8 cellular contexts compared by ENCODE assay signal in the genomic region with DNA sequence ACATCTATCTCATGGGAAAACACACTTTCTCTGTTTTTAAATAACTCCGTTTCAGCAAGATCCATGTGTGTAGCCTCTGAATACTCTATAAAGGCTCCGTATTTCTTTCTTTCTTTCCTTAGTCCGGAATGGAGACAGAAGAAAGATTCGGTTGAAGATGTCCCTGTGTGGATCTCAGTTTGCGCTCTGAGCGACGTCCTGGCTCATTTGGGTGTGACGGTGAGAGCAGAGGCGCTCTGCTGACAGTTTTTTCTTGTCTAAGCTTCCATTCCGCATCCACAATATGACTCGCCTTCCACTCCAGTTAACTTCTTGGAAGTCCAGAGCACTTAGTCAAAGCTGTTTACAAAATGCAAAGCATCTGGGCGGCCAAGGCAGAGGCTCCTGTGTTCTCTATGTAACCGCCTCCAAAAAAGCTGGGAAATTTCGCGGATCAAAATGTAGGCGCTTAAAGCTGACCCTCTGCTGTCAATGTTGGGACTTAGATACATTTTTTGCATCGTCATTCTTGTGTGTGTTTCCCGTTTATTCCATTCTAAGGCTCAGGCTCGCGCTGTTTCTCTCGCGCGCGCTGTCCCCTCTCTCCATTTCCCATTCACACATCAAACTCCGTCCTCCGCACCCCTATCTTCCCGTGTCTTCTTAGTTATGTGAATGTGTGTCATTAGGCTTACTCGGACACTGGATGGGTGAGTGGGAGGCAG. TPM values are rescaled to one million over a fixed set of nuclear protein-coding genes. Genes with fewer than 3 reads are reported as not detected.
A peak's percentile ranks its signal among the peaks of the same experiment; 100 is the strongest.
DNase-seq lines count a peak whose midpoint lies in the region; TF ChIP-seq lines count a peak whose summit lies in the region.

No MANE protein-coding gene starts in this region.

- H3K27ac Mint-ChIP-seq in progenitor cell of endocrine pancreas, result peak overlapping the region; percentile 90
- no peak overlapping the region for H3K27ac Mint-ChIP-seq in activated naive CD4-positive, alpha-beta T cell treated with anti-CD3 and anti-CD28 coated beads for 36 hours
- H3K27ac Mint-ChIP-seq in activated T-helper 1 cell treated with anti-CD3 and anti-CD28 coated beads, Interleukin-12 subunit alpha, Interleukin-12 subunit beta, Interleukin-2, Interleukin-4 antibody, amounts not matched to agents 30 ng/mL and 10 ng/mL and 1 ng/mL, durations not matched to agents 14 hours and 24 hours and 36 hours, result no peak overlapping the region

- H3K27me3 ChIP-seq in WERI-Rb-1 (ENCODE audit: insufficient read depth, low read depth, severe bottlenecking), result peaks cover 27% of the 10 kb centered on the region

- no peak for TF ChIP-seq CTCF in WERI-Rb-1 (IDR thresholded peaks at IDR 0.05; ENCODE audit: low read depth, low read length)
- TF ChIP-seq CTCF in progenitor cell of endocrine pancreas (IDR thresholded peaks at IDR 0.05; ENCODE audit: unreplicated experiment), result no peak

- intact Hi-C loops in head of caudate nucleus (cut with DNase I), result no loop called here
- intact Hi-C loops in activated naive CD4-positive, alpha-beta T cell treated with anti-CD3 and anti-CD28 coated beads for 36 hours (cut with micrococcal nuclease), result no loop called here
- intact Hi-C loops in activated T-helper 1 cell treated with anti-CD3 and anti-CD28 coated beads, Interleukin-12 subunit alpha, Interleukin-12 subunit beta, Interleukin-2, Interleukin-4 antibody, amounts not matched to agents 30 ng/mL and 10 ng/mL and 1 ng/mL, durations not matched to agents 14 hours and 24 hours and 36 hours (cut with micrococcal nuclease), result no loop called here

- CTCF ChIA-PET in activated naive CD4-positive, alpha-beta T cell treated with anti-CD3 and anti-CD28 coated beads for 36 hours (lab: Charles Lee), result no interaction called here

- H3K27ac ChIP-seq in WERI-Rb-1, result no peak overlapping the region

- peaks cover 35% of the 10 kb centered on the region for H3K4me1 Mint-ChIP-seq in progenitor cell of endocrine pancreas (ENCODE audit: low read depth)
- H3K4me1 Mint-ChIP-seq in activated naive CD4-positive, alpha-beta T cell treated with anti-CD3 and anti-CD28 coated beads for 36 hours (ENCODE audit: low read depth), result peaks cover 9% of the 10 kb centered on the region
- H3K4me1 Mint-ChIP-seq in activated T-helper 1 cell treated with anti-CD3 and anti-CD28 coated beads, Interleukin-12 subunit alpha, Interleukin-12 subunit beta, Interleukin-2, Interleukin-4 antibody, amounts not matched to agents 30 ng/mL and 10 ng/mL and 1 ng/mL, durations not matched to agents 14 hours and 24 hours and 36 hours (ENCODE audit: low read depth), result peaks cover 10% of the 10 kb centered on the region

- peak overlapping the region; percentile 84 for H3K4me3 ChIP-seq in WERI-Rb-1 (ENCODE audit: low read depth, low read length)

- no peaks in the 10 kb centered on the region for H3K36me3 ChIP-seq in WERI-Rb-1

- H3K27me3 Mint-ChIP-seq in progenitor cell of endocrine pancreas, result peaks cover 4% of the 10 kb centered on the region
- peaks cover 68% of the 10 kb centered on the region for H3K27me3 Mint-ChIP-seq in activated naive CD4-positive, alpha-beta T cell treated with anti-CD3 and anti-CD28 coated beads for 36 hours (ENCODE audit: low read depth)
- H3K27me3 Mint-ChIP-seq in activated T-helper 1 cell treated with anti-CD3 and anti-CD28 coated beads, Interleukin-12 subunit alpha, Interleukin-12 subunit beta, Interleukin-2, Interleukin-4 antibody, amounts not matched to agents 30 ng/mL and 10 ng/mL and 1 ng/mL, durations not matched to agents 14 hours and 24 hours and 36 hours (ENCODE audit: insufficient read depth), result peaks cover 51% of the 10 kb centered on the region

- no peaks in the 10 kb centered on the region for H3K9me3 ChIP-seq in WERI-Rb-1 (ENCODE audit: severe bottlenecking)

- DNase-seq in EL (peak; percentile 78), WERI-Rb-1 (peak; percentile 7), head of caudate nucleus (peak in 22 of 42 donors; percentile 4 to 51 (median 24)), progenitor cell of endocrine pancreas (ENCODE audit: low spot score, unreplicated experiment) (no peak), iPS-NIHi11 (ENCODE audit: low spot score) (no peak)
- no peak for DNase-seq in activated naive CD4-positive, alpha-beta T cell treated with anti-CD3 and anti-CD28 coated beads for 36 hours
- no peak for DNase-seq in activated CD4-positive, alpha-beta T cell treated with anti-CD3 and anti-CD28 coated beads for 1 hour
- DNase-seq in activated T-helper 1 cell treated with anti-CD3 and anti-CD28 coated beads, Interleukin-12 subunit alpha, Interleukin-12 subunit beta, Interleukin-2, Interleukin-4 antibody, amounts not matched to agents 30 ng/mL and 10 ng/mL and 1 ng/mL, durations not matched to agents 14 hours and 24 hours and 36 hours (ENCODE audit: low spot score), result no peak

- peak overlapping the region; percentile 86 for H3K4me3 Mint-ChIP-seq in progenitor cell of endocrine pancreas (ENCODE audit: low read depth)
- no peak overlapping the region for H3K4me3 Mint-ChIP-seq in activated naive CD4-positive, alpha-beta T cell treated with anti-CD3 and anti-CD28 coated beads for 36 hours
- H3K4me3 Mint-ChIP-seq in activated T-helper 1 cell treated with anti-CD3 and anti-CD28 coated beads, Interleukin-12 subunit alpha, Interleukin-12 subunit beta, Interleukin-2, Interleukin-4 antibody, amounts not matched to agents 30 ng/mL and 10 ng/mL and 1 ng/mL, durations not matched to agents 14 hours and 24 hours and 36 hours, result no peak overlapping the region

- H3K36me3 Mint-ChIP-seq in progenitor cell of endocrine pancreas (ENCODE audit: insufficient read depth), result peaks cover 9% of the 10 kb centered on the region
- H3K36me3 Mint-ChIP-seq in activated naive CD4-positive, alpha-beta T cell treated with anti-CD3 and anti-CD28 coated beads for 36 hours (ENCODE audit: low read depth), result no peaks in the 10 kb centered on the region
- H3K36me3 Mint-ChIP-seq in activated T-helper 1 cell treated with anti-CD3 and anti-CD28 coated beads, Interleukin-12 subunit alpha, Interleukin-12 subunit beta, Interleukin-2, Interleukin-4 antibody, amounts not matched to agents 30 ng/mL and 10 ng/mL and 1 ng/mL, durations not matched to agents 14 hours and 24 hours and 36 hours (ENCODE audit: low read depth), result no peaks in the 10 kb centered on the region

- H3K9me3 Mint-ChIP-seq in progenitor cell of endocrine pancreas (ENCODE audit: low read depth), result no peaks in the 10 kb centered on the region
- no peaks in the 10 kb centered on the region for H3K9me3 Mint-ChIP-seq in activated naive CD4-positive, alpha-beta T cell treated with anti-CD3 and anti-CD28 coated beads for 36 hours
- H3K9me3 Mint-ChIP-seq in activated T-helper 1 cell treated with anti-CD3 and anti-CD28 coated beads, Interleukin-12 subunit alpha, Interleukin-12 subunit beta, Interleukin-2, Interleukin-4 antibody, amounts not matched to agents 30 ng/mL and 10 ng/mL and 1 ng/mL, durations not matched to agents 14 hours and 24 hours and 36 hours, result no peaks in the 10 kb centered on the region

RNA-seq across cellular contexts. Expression of a gene that starts 0.9 kb away (rescaled TPM):
- total RNA-seq in progenitor cell of endocrine pancreas, result 312 and 318 TPM in 2 replicates
- total RNA-seq in activated naive CD4-positive, alpha-beta T cell treated with anti-CD3 and anti-CD28 coated beads for 36 hours, result not detected
- total RNA-seq in activated T-helper 1 cell treated with anti-CD3 and anti-CD28 coated beads, Interleukin-12 subunit alpha, Interleukin-12 subunit beta, Interleukin-2, Interleukin-4 antibody, amounts not matched to agents 30 ng/mL and 10 ng/mL and 1 ng/mL, durations not matched to agents 14 hours and 24 hours and 36 hours, result not detected in 2 replicates

Comparison
In these comparisons a context has a peak if more than half of its experiments do, and no peak if none do; other contexts are left out.
1. DNase-seq: peak in EL (single experiment), WERI-Rb-1 (single experiment) and head of caudate nucleus (22 of 42); none in progenitor cell of endocrine pancreas (single experiment), iPS-NIHi11 (single experiment), activated naive CD4-positive, alpha-beta T cell treated with anti-CD3 and anti-CD28 coated beads for 36 hours (single experiment), activated CD4-positive, alpha-beta T cell treated with anti-CD3 and anti-CD28 coated beads for 1 hour (single experiment) and activated T-helper 1 cell treated with anti-CD3 and anti-CD28 coated beads, Interleukin-12 subunit alpha, Interleukin-12 subunit beta, Interleukin-2, Interleukin-4 antibody, amounts not matched to agents 30 ng/mL and 10 ng/mL and 1 ng/mL, durations not matched to agents 14 hours and 24 hours and 36 hours (single experiment).
2. RNA of a gene that starts 0.9 kb away (total RNA-seq): 312 to 318 TPM in progenitor cell of endocrine pancreas; not detected in activated naive CD4-positive, alpha-beta T cell treated with anti-CD3 and anti-CD28 coated beads for 36 hours and not detected in activated T-helper 1 cell treated with anti-CD3 and anti-CD28 coated beads, Interleukin-12 subunit alpha, Interleukin-12 subunit beta, Interleukin-2, Interleukin-4 antibody, amounts not matched to agents 30 ng/mL and 10 ng/mL and 1 ng/mL, durations not matched to agents 14 hours and 24 hours and 36 hours; every median in the first group is over 100 times any median in the second.